ENCODE assay signal across 1 cellular context in genomic region chr1:75625795-75626194, GRCh38.
TF ChIP-seq lines count a peak whose summit lies in the region.

No MANE protein-coding gene starts in this region.

TF ChIP-seq in K562, 482 proteins besides CTCF, POLR2A, EP300 and RAD21 (continued from another document):
- TF ChIP-seq ZBTB11 (CRISPR knock-in tag; IDR thresholded peaks at IDR 0.05) (peak in 1 of 3 experiments; percentile 53; a peak in 1 of 6 replicates), ZNF140 (CRISPR knock-in tag; IDR thresholded peaks at IDR 0.05) (no peak)
- TF ChIP-seq, protein P1, sequence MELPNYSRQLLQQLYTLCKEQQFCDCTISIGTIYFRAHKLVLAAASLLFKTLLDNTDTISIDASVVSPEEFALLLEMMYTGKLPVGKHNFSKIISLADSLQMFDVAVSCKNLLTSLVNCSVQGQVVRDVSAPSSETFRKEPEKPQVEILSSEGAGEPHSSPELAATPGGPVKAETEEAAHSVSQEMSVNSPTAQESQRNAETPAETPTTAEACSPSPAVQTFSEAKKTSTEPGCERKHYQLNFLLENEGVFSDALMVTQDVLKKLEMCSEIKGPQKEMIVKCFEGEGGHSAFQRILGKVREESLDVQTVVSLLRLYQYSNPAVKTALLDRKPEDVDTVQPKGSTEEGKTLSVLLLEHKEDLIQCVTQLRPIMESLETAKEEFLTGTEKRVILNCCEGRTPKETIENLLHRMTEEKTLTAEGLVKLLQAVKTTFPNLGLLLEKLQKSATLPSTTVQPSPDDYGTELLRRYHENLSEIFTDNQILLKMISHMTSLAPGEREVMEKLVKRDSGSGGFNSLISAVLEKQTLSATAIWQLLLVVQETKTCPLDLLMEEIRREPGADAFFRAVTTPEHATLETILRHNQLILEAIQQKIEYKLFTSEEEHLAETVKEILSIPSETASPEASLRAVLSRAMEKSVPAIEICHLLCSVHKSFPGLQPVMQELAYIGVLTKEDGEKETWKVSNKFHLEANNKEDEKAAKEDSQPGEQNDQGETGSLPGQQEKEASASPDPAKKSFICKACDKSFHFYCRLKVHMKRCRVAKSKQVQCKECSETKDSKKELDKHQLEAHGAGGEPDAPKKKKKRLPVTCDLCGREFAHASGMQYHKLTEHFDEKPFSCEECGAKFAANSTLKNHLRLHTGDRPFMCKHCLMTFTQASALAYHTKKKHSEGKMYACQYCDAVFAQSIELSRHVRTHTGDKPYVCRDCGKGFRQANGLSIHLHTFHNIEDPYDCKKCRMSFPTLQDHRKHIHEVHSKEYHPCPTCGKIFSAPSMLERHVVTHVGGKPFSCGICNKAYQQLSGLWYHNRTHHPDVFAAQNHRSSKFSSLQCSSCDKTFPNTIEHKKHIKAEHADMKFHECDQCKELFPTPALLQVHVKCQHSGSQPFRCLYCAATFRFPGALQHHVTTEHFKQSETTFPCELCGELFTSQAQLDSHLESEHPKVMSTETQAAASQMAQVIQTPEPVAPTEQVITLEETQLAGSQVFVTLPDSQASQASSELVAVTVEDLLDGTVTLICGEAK (IDR thresholded peaks at IDR 0.05): peak; percentile 56; the same call in 1 of the 2 replicates
- TF ChIP-seq, protein P1 (CRISPR knock-in tag; IDR thresholded peaks at IDR 0.05): no peak
